11 cellular contexts compared by ENCODE assay signal in the genomic region with DNA sequence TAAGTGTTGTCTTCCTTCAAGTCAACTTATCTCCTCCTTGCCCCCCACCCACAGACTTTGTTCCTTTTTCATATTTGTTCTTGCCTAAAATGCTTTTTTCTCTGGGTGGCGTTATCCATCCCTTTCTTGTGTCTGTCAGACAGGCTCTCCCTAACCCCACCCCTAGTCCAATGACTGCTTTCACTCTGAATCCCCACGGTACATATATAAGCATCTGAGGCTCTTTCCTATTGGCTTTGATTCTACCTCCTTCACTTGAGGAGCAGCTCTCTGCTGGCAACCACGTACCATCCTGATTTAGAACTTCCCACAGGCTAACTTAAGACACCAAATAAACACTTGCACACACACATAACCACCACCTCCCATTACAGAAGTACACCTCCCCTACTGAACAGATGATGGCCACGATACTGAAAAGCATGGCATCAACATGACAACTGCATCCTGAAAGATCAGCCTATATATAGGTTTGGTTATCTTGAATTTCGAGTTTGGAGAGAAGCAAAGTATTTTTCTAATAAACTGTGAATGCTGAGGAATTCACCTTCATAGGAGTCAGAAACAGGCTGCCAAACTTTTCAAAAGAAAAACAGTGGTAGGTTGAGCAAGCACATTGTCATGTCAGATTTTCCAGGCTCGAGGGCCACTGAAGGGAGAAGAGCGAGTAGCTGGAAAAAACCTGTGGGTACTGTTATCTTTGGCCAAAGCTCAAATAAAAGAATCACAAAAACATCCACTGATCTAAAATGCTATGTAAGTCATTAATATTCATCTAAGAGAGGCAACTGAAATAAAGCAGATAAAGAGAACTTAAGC. TPM values are rescaled to one million over a fixed set of nuclear protein-coding genes. Genes with fewer than 3 reads are reported as not detected.
DNase-seq lines count a peak whose midpoint lies in the region; ATAC-seq, FAIRE-seq and TF ChIP-seq lines count a peak whose summit lies in the region.
"Had no signal": no experiment of that assay in that cellular context is flagged by ENCODE, and none has a peak within 500 bp of the region (broad histone marks: within the 10 kb centered on the region; RNA-seq: fewer than 3 reads in every experiment).

No MANE protein-coding gene starts in this region.

- H3K36me3 Mint-ChIP-seq in activated naive CD4-positive, alpha-beta T cell treated with anti-CD3 and anti-CD28 coated beads, Interleukin-2, amount 10 ng/mL, durations not matched to agents 7 days and 5 days = peaks cover 44% of the 10 kb centered on the region
- peaks cover 11% of the 10 kb centered on the region for H3K36me3 Mint-ChIP-seq in activated naive CD8-positive, alpha-beta T cell
- no peaks in the 10 kb centered on the region for H3K36me3 Mint-ChIP-seq in glutamatergic neuron (ENCODE audit: unreplicated experiment)
- peaks cover 60% of the 10 kb centered on the region for H3K36me3 Mint-ChIP-seq in stimulated activated naive CD8-positive, alpha-beta T cell treated with anti-CD3 and anti-CD28 coated beads, Interleukin-15, Interleukin-2, amounts not matched to agents 100 ng/mL and 50 ng/mL, for 24 hours (ENCODE audit: low read depth)

- no peak for TF ChIP-seq CTCF in glutamatergic neuron (IDR thresholded peaks at IDR 0.05; ENCODE audit: partially characterized antibody, unreplicated experiment)
- no peak for TF ChIP-seq CTCF in OCI-LY7 (conservative IDR thresholded peaks at IDR 0.05; ENCODE audit: low read length)

- no peak overlapping the region for H3K4me2 ChIP-seq in OCI-LY7 (ENCODE audit: low read length)

- H3K36me3 ChIP-seq in OCI-LY7 (ENCODE audit: insufficient read depth, low read length) (no peaks in the 10 kb centered on the region), small intestine (ENCODE audit: control insufficient read depth in 2 of 2, insufficient read depth in 2 of 2, low read length in 2 of 2) (peaks cover 0 to 5% of the 10 kb centered on the region in 2 donors)

- peaks cover 65% of the 10 kb centered on the region for H3K4me1 Mint-ChIP-seq in activated naive CD4-positive, alpha-beta T cell treated with anti-CD3 and anti-CD28 coated beads, Interleukin-2, amount 10 ng/mL, durations not matched to agents 7 days and 5 days
- H3K4me1 Mint-ChIP-seq in activated naive CD8-positive, alpha-beta T cell (ENCODE audit: low read depth) = peaks cover 81% of the 10 kb centered on the region
- H3K4me1 Mint-ChIP-seq in glutamatergic neuron (ENCODE audit: low read depth, unreplicated experiment) = peaks cover 15% of the 10 kb centered on the region
- H3K4me1 Mint-ChIP-seq in stimulated activated naive CD8-positive, alpha-beta T cell treated with anti-CD3 and anti-CD28 coated beads, Interleukin-15, Interleukin-2, amounts not matched to agents 100 ng/mL and 50 ng/mL, for 24 hours (ENCODE audit: low read depth) = peaks cover 88% of the 10 kb centered on the region

- peak overlapping the region; percentile 46 for H3K27ac Mint-ChIP-seq in activated naive CD4-positive, alpha-beta T cell treated with anti-CD3 and anti-CD28 coated beads, Interleukin-2, amount 10 ng/mL, durations not matched to agents 7 days and 5 days
- peak overlapping the region; percentile 92 for H3K27ac Mint-ChIP-seq in activated naive CD8-positive, alpha-beta T cell
- H3K27ac Mint-ChIP-seq in glutamatergic neuron (ENCODE audit: unreplicated experiment) = peak overlapping the region; percentile 39
- peak overlapping the region; percentile 96 for H3K27ac Mint-ChIP-seq in stimulated activated naive CD8-positive, alpha-beta T cell treated with anti-CD3 and anti-CD28 coated beads, Interleukin-15, Interleukin-2, amounts not matched to agents 100 ng/mL and 50 ng/mL, for 24 hours

- H3K4me3 Mint-ChIP-seq in activated naive CD4-positive, alpha-beta T cell treated with anti-CD3 and anti-CD28 coated beads, Interleukin-2, amount 10 ng/mL, durations not matched to agents 7 days and 5 days = no peak overlapping the region
- H3K4me3 Mint-ChIP-seq in activated naive CD8-positive, alpha-beta T cell = peak overlapping the region; percentile 48
- no peak overlapping the region for H3K4me3 Mint-ChIP-seq in glutamatergic neuron (ENCODE audit: unreplicated experiment)
- H3K4me3 Mint-ChIP-seq in stimulated activated naive CD8-positive, alpha-beta T cell treated with anti-CD3 and anti-CD28 coated beads, Interleukin-15, Interleukin-2, amounts not matched to agents 100 ng/mL and 50 ng/mL, for 24 hours = peak overlapping the region; percentile 70

- intact Hi-C loops in OCI-LY7 (cut with micrococcal nuclease; ENCODE audit: unreplicated experiment) = no loop called here

- no peaks in the 10 kb centered on the region for H3K27me3 ChIP-seq in small intestine (ENCODE audit: control insufficient read depth in 2 of 2, insufficient read depth in 2 of 2, low read length in 2 of 2)

- no peak overlapping the region for H3K4me3 ChIP-seq in OCI-LY7 (ENCODE audit: low read depth, low read length, poor library complexity, severe bottlenecking)
- no peak overlapping the region for H3K4me3 ChIP-seq in small intestine (ENCODE audit: low read depth in 1 of 2, low read length in 2 of 2)
- H3K4me3 ChIP-seq: K562 had no signal

- POLR2A ChIA-PET in OCI-LY7 (lab: Charles Lee) = no interaction called here

- H3K4me1 ChIP-seq in OCI-LY7 (ENCODE audit: insufficient read depth, low read length, poor library complexity, severe bottlenecking) (no peaks in the 10 kb centered on the region), small intestine (ENCODE audit: control insufficient read depth in 2 of 2, insufficient read depth in 1 of 2, low read depth in 1 of 2, low read length in 1 of 2) (peaks cover 0 to 14% of the 10 kb centered on the region in 2 donors)

- 64 to 83% (median 78%) methylated on average over 7 of the region's 7 CpGs for WGBS in small intestine, 3 donors

- CTCF ChIA-PET in activated naive CD4-positive, alpha-beta T cell treated with anti-CD3 and anti-CD28 coated beads, Interleukin-2, amount 10 ng/mL, durations not matched to agents 7 days and 5 days (lab: Charles Lee) = interaction anchor here (1.0 kb wide), 1 partner anchor 164 kb away, joined by 3 read pairs; no protein-coding TSS in a partner anchor
- CTCF ChIA-PET in OCI-LY7 (lab: Charles Lee; ENCODE audit: unreplicated experiment) = no interaction called here

- no peaks in the 10 kb centered on the region for H3K9me3 Mint-ChIP-seq in activated naive CD4-positive, alpha-beta T cell treated with anti-CD3 and anti-CD28 coated beads, Interleukin-2, amount 10 ng/mL, durations not matched to agents 7 days and 5 days
- no peaks in the 10 kb centered on the region for H3K9me3 Mint-ChIP-seq in activated naive CD8-positive, alpha-beta T cell (ENCODE audit: low read depth)
- peaks cover 3% of the 10 kb centered on the region for H3K9me3 Mint-ChIP-seq in glutamatergic neuron (ENCODE audit: unreplicated experiment)
- H3K9me3 Mint-ChIP-seq in stimulated activated naive CD8-positive, alpha-beta T cell treated with anti-CD3 and anti-CD28 coated beads, Interleukin-15, Interleukin-2, amounts not matched to agents 100 ng/mL and 50 ng/mL, for 24 hours = no peaks in the 10 kb centered on the region

- H3K27ac ChIP-seq in OCI-LY7 (ENCODE audit: low read depth, low read length, poor library complexity, severe bottlenecking) (no peak overlapping the region), small intestine (ENCODE audit: low read depth in 1 of 2, low read length in 1 of 2) (no peak overlapping the region)

- BruUV-seq in OCI-LY7 (replicated peaks; lab: Mats Ljungman, UMichigan) = no TSS peak

- ATAC-seq in HG03135 (IDR thresholded peaks at IDR 0.05; ENCODE audit: unreplicated experiment) = no peak
- ATAC-seq: K562 had no signal

- H3K27me3 Mint-ChIP-seq in activated naive CD4-positive, alpha-beta T cell treated with anti-CD3 and anti-CD28 coated beads, Interleukin-2, amount 10 ng/mL, durations not matched to agents 7 days and 5 days = no peaks in the 10 kb centered on the region
- no peaks in the 10 kb centered on the region for H3K27me3 Mint-ChIP-seq in activated naive CD8-positive, alpha-beta T cell
- no peaks in the 10 kb centered on the region for H3K27me3 Mint-ChIP-seq in glutamatergic neuron (ENCODE audit: unreplicated experiment)
- H3K27me3 Mint-ChIP-seq in stimulated activated naive CD8-positive, alpha-beta T cell treated with anti-CD3 and anti-CD28 coated beads, Interleukin-15, Interleukin-2, amounts not matched to agents 100 ng/mL and 50 ng/mL, for 24 hours = no peaks in the 10 kb centered on the region

- no peaks in the 10 kb centered on the region for H4K20me1 ChIP-seq in OCI-LY7 (ENCODE audit: insufficient read depth, low read length)

- FAIRE-seq in small intestine (lab: Jason Lieb, UNC) = no peak
- FAIRE-seq: K562 had no signal

- no peaks in the 10 kb centered on the region for H3K9me2 ChIP-seq in OCI-LY7 (ENCODE audit: insufficient read depth, low read length)

- H3K79me2 ChIP-seq in OCI-LY7 (ENCODE audit: insufficient read depth, low read depth, low read length) = no peaks in the 10 kb centered on the region

- H3K9me3 ChIP-seq in OCI-LY7 (ENCODE audit: low read length) (no peaks in the 10 kb centered on the region), small intestine (ENCODE audit: control insufficient read depth, low read depth) (no peaks in the 10 kb centered on the region)

- H2AFZ ChIP-seq in OCI-LY7 (ENCODE audit: low read length) = no peak overlapping the region

- DNase-seq in activated naive CD4-positive, alpha-beta T cell treated with anti-CD3 and anti-CD28 coated beads, Interleukin-2, amount 10 ng/mL, durations not matched to agents 7 days and 5 days = no peak
- no peak for DNase-seq in activated naive CD4-positive, alpha-beta T cell treated with anti-CD3 and anti-CD28 coated beads, Interleukin-2, amount 50 U/mL, for 16 hours
- DNase-seq in glutamatergic neuron (no peak), OCI-LY7 (ENCODE audit: low spot score) (no peak), small intestine (no peak)
- DNase-seq: AML-193, anterior cingulate cortex had no signal

RNA-seq across cellular contexts. Expression of gene STAT3, which starts 24.3 kb away (rescaled TPM):
- total RNA-seq in glutamatergic neuron (ENCODE audit: unreplicated experiment) = 68.0 TPM
- 11.4 and 14.8 TPM in 2 replicates for total RNA-seq in OCI-LY7 (2014; rRNA removed; shearing (Covaris generic))
- 28.7 and 37.2 TPM in 2 replicates for total RNA-seq in OCI-LY7 (2022)
- 10 to 100 TPM; 49.0 to 76.5 (median 55.7) TPM for polyA plus RNA-seq in small intestine

RNA-seq across cellular contexts. Expression of gene CAVIN1, which starts 59.1 kb away (rescaled TPM):
- total RNA-seq in glutamatergic neuron (ENCODE audit: unreplicated experiment) (0.32 TPM), OCI-LY7 (2022) (0.08 TPM in 1 of 2 replicates, not detected in the other)
- not detected in 2 replicates for total RNA-seq in OCI-LY7 (2014; rRNA removed; shearing (Covaris generic))
- 10 to 100 TPM in 2 of 3 donors, 1 to 10 TPM in 1; 2.7 to 81.0 (median 12.2) TPM for polyA plus RNA-seq in small intestine

Comparison
In these comparisons a context has a peak if more than half of its experiments do, and no peak if none do; other contexts are left out.
1. H3K27ac Mint-ChIP-seq: peak in every context shown above with its lines; median percentile 96 in stimulated activated naive CD8-positive, alpha-beta T cell treated with anti-CD3 and anti-CD28 coated beads, Interleukin-15, Interleukin-2, amounts not matched to agents 100 ng/mL and 50 ng/mL, for 24 hours; 92 in activated naive CD8-positive, alpha-beta T cell; 46 in activated naive CD4-positive, alpha-beta T cell treated with anti-CD3 and anti-CD28 coated beads, Interleukin-2, amount 10 ng/mL, durations not matched to agents 7 days and 5 days; 39 in glutamatergic neuron.
2. H3K4me3 Mint-ChIP-seq: peak in activated naive CD8-positive, alpha-beta T cell (single experiment) and stimulated activated naive CD8-positive, alpha-beta T cell treated with anti-CD3 and anti-CD28 coated beads, Interleukin-15, Interleukin-2, amounts not matched to agents 100 ng/mL and 50 ng/mL, for 24 hours (single experiment); none in activated naive CD4-positive, alpha-beta T cell treated with anti-CD3 and anti-CD28 coated beads, Interleukin-2, amount 10 ng/mL, durations not matched to agents 7 days and 5 days (single experiment) and glutamatergic neuron (single experiment).